ENCODE assay signal across 8 cellular contexts in the genomic region with DNA sequence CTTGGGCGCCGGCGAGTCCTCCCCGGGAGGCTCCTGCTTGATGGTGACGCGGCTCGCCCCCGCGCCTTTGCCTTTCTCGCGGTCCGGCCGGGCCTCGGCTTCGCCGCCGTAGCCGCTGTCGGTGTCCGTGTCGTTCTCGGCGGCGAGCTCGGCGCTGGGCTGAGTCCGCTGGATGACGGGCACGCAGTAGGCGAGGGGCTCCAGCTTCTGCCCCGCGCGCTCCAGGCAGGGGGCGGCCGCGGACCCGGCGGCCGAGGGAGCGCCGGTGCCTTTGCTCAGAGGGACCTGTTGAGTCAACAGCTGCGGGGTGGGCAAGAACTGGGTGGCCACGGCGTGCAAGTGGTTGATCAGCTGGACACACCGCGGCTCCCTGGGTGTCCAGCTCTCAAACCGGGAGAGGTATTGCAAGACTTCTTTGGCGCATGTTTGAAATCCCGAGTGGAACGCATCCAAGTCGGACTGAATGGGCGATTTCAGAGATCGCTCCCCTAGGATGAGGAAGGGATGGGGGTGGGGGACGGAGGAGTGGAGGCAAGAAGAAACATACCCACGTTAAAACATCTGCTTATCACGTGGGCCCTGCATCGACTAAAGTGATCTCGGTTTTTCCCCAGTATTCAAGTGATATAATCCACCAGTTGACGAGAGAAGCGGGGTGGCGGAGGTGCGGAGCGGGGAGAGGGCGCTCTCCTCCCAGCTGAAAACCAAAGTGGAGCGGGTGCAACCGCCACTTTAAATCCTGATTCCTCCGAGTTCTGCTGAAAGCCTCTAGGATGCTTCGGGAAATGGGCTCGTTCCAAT. TPM values are rescaled to one million over a fixed set of nuclear protein-coding genes. Genes with fewer than 3 reads are reported as not detected.
DNase-seq lines count a peak whose midpoint lies in the region; ATAC-seq, FAIRE-seq and TF ChIP-seq lines count a peak whose summit lies in the region.

No MANE protein-coding gene starts in this region.

- no peak overlapping the region for H3K23ac ChIP-seq in H1 (ENCODE audit: insufficient read length)

- H3K23me2 ChIP-seq in H1 (ENCODE audit: low read depth, low read length): peaks cover 22% of the 10 kb centered on the region; the same call in 1 of the 2 replicates

- peak; percentile 13 for ATAC-seq in activated B cell treated with CpG ODN at 0.5 μM for 24 hours (ENCODE audit: low read depth)
- ATAC-seq in HG03439 (IDR thresholded peaks at IDR 0.05; ENCODE audit: unreplicated experiment): no peak

- TF ChIP-seq POLR2A in H1 (IDR thresholded peaks at IDR 0.05; ENCODE audit: control extremely low read depth in 1 of 2, low read depth in 2 of 2, low read length in 2 of 2) (no peak), stomach (IDR thresholded peaks at IDR 0.05) (no peak)

- H2BK15ac ChIP-seq in H1 (ENCODE audit: low read length): no peak overlapping the region

- H3K9me3 ChIP-seq in H1 (ENCODE audit: insufficient read depth in 2 of 2, low read depth in 1 of 2, low read length in 1 of 2): no peaks in the 10 kb centered on the region
- no peaks in the 10 kb centered on the region for H3K9me3 ChIP-seq in stomach

- H3K4me1 ChIP-seq in H1 (replicated peaks in 1 of 4; ENCODE audit: control insufficient read depth in 3 of 4, insufficient read depth in 4 of 4, low read length in 3 of 4) (peaks cover 0 to 14% (median 8%) of the 10 kb centered on the region in 4 experiments; a peak in 6 of 7 replicates), stomach (peaks cover 22 to 69% (median 54%) of the 10 kb centered on the region in 4 donors)

- H3K27me3 Mint-ChIP-seq in activated B cell treated with CpG ODN at 0.5 μM for 24 hours: no peaks in the 10 kb centered on the region

- no peak overlapping the region for H3K56ac ChIP-seq in H1 (replicated peaks; ENCODE audit: insufficient read length, low read depth, low read length)

- CTCF ChIA-PET in activated B cell treated with CpG ODN at 0.5 μM for 24 hours (lab: Charles Lee): interaction anchor here (0.7 to 8.5 kb wide), 18 partner anchors 8 to 491 kb away, joined by 3 to 74 read pairs (median 4); partner anchors contain the start of gene SSPN
- CTCF ChIA-PET in H1 (lab: Charles Lee; ENCODE audit: partially characterized antibody): interaction anchor here (0.5 to 1.9 kb wide), 15 partner anchors 9 to 567 kb away, joined by 3 to 6 read pairs (median 4); no protein-coding TSS in a partner anchor

- H3K18ac ChIP-seq in H1 (ENCODE audit: extremely low read depth, low read length): no peak overlapping the region

- peak overlapping the region; percentile 31 for H4K91ac ChIP-seq in H1 (replicated peaks; ENCODE audit: insufficient read length, low read length)

- peak; percentile 13 for DNase-seq in activated gamma-delta T cell (lab: John Stamatoyannopoulos, UW)
- DNase-seq in activated gamma-delta T cell treated with Interleukin-2 at 50 U/mL for 16 hours: no peak
- DNase-seq in HuH-7.5 (ENCODE audit: low spot score): peak; percentile 69
- DNase-seq in activated B cell treated with CpG ODN at 0.5 μM for 24 hours: no peak
- DNase-seq in H1 (ENCODE audit: low read depth in 1 of 2, low spot score in 2 of 2): peak in 1 of 2 experiments; percentile 67
- DNase-seq in medulla oblongata (ENCODE audit: extremely low spot score): peak; percentile 89
- DNase-seq in stomach: peak; percentile 55

- no peak overlapping the region for H4K5ac ChIP-seq in H1 (ENCODE audit: insufficient read length, low read depth, low read length)

- H3K4me3 Mint-ChIP-seq in activated B cell treated with CpG ODN at 0.5 μM for 24 hours: peak overlapping the region; percentile 96

- TF ChIP-seq RAD21 in H1 (IDR thresholded peaks at IDR 0.05 in 1 of 2, conservative IDR thresholded peaks at IDR 0.05 in 1 of 2; ENCODE audit: low read depth in 2 of 2, low read length in 2 of 2): peak; percentile 41 to 42

- H3K36me3 Mint-ChIP-seq in activated B cell treated with CpG ODN at 0.5 μM for 24 hours (ENCODE audit: low read depth): peaks cover 18% of the 10 kb centered on the region

- no peak overlapping the region for H2BK12ac ChIP-seq in H1 (ENCODE audit: low read depth, low read length)

- POLR2A ChIA-PET in activated B cell treated with CpG ODN at 0.5 μM for 24 hours (lab: Charles Lee) (interaction anchor here (0.5 to 9.3 kb wide), 21 partner anchors 8 to 605 kb away, joined by 3 to 189 read pairs (median 4); partner anchors contain the start of gene SSPN), H1 (lab: Charles Lee; ENCODE audit: partially characterized antibody) (interaction anchor here (1.4 to 4.7 kb wide), 3 partner anchors 8 to 73 kb away, joined by 3 to 42 read pairs (median 9); partner anchors contain the start of gene SSPN)

- 3% methylated on average over 41 of the region's 69 CpGs; no CpG with 5 or more reads in 1 of the 2 experiments for WGBS in H1 (ENCODE audit: extremely low coverage in 1 of 2, insufficient coverage in 1 of 2, insufficient read length in 1 of 2, insufficient replicate concordance in 2 of 2, low coverage in 1 of 2, low lambda C conversion rate in 2 of 2, missing lambda C conversion rate in 1 of 2), 2 experiments
- 0 to 1% (median 1%) methylated on average over 24 to 69 of the region's 69 CpGs for WGBS in stomach, 5 donors

- no peak overlapping the region for H3K14ac ChIP-seq in H1 (ENCODE audit: insufficient read length)

- no peak for TF ChIP-seq CTCF in activated B cell treated with CpG ODN at 0.5 μM for 24 hours (IDR thresholded peaks at IDR 0.05)
- peak in 1 of 3 experiments; percentile 21; a peak in 1 of 4 replicates for TF ChIP-seq CTCF in H1 (IDR thresholded peaks at IDR 0.05; ENCODE audit: control extremely low read depth in 1 of 3, insufficient read depth in 1 of 3, low read depth in 1 of 3, low read length in 3 of 3)
- no peak for TF ChIP-seq CTCF in stomach (IDR thresholded peaks at IDR 0.05)

- no peak overlapping the region; the same call in 1 of the 2 replicates for H4K8ac ChIP-seq in H1 (ENCODE audit: extremely low read depth, insufficient read depth, low read length)

- no peak overlapping the region for H2BK20ac ChIP-seq in H1 (ENCODE audit: low read length)

- H4K20me1 ChIP-seq in H1 (replicated peaks in 1 of 2; ENCODE audit: control insufficient read depth in 1 of 2, insufficient read depth in 2 of 2, low read length in 2 of 2): no peaks in the 10 kb centered on the region

- peak overlapping the region; percentile 84 to 85 for H3K4me2 ChIP-seq in H1 (ENCODE audit: insufficient read depth in 1 of 2, low read depth in 2 of 2, low read length in 2 of 2)

- H3K4me3 ChIP-seq in H1 (ENCODE audit: extremely low read depth in 1 of 4, insufficient read depth in 2 of 4, low read depth in 3 of 4, low read length in 4 of 4) (peak overlapping the region; percentile 31 to 60 (median 40)), stomach (peak overlapping the region; percentile 63 to 64 (median 64))

- peaks cover 0 to 5% (median 0%) of the 10 kb centered on the region in 4 experiments; a peak in 1 of 8 replicates for H3K36me3 ChIP-seq in H1 (ENCODE audit: control insufficient read depth in 2 of 4, insufficient read depth in 4 of 4, low read length in 3 of 4)
- no peaks in the 10 kb centered on the region for H3K36me3 ChIP-seq in stomach

- H2AFZ ChIP-seq in H1 (ENCODE audit: low read length): no peak overlapping the region; the same call in 1 of the 2 replicates

- peak overlapping the region; percentile 97 for H3K27ac Mint-ChIP-seq in activated B cell treated with CpG ODN at 0.5 μM for 24 hours

- H2BK120ac ChIP-seq in H1 (replicated peaks; ENCODE audit: low read depth, low read length): no peak overlapping the region

- no peak overlapping the region for H2BK5ac ChIP-seq in H1 (ENCODE audit: low read depth, low read length)

- H2AK5ac ChIP-seq in H1 (ENCODE audit: low read depth, low read length): no peak overlapping the region

- no peak for FAIRE-seq in H1 (lab: Jason Lieb, UNC)

- H3K4me1 Mint-ChIP-seq in activated B cell treated with CpG ODN at 0.5 μM for 24 hours: peaks cover 72% of the 10 kb centered on the region

- no peaks in the 10 kb centered on the region for H3K9me3 Mint-ChIP-seq in activated B cell treated with CpG ODN at 0.5 μM for 24 hours

- H3K27me3 ChIP-seq in H1 (replicated peaks in 1 of 4; ENCODE audit: control insufficient read depth in 3 of 4, extremely low read depth in 1 of 4, insufficient read depth in 3 of 4, low read length in 3 of 4) (peaks cover 42 to 73% (median 60%) of the 10 kb centered on the region in 4 experiments), stomach (peaks cover 0 to 65% (median 25%) of the 10 kb centered on the region in 3 donors)

- TF ChIP-seq EP300 in H1 (IDR thresholded peaks at IDR 0.05; ENCODE audit: borderline replicate concordance in 1 of 2, low read depth in 2 of 2, low read length in 2 of 2) (no peak), stomach (IDR thresholded peaks at IDR 0.05) (no peak)

- intact Hi-C loops in activated B cell treated with CpG ODN at 0.5 μM for 24 hours (cut with micrococcal nuclease) (loop anchor here (1.0 to 2.0 kb wide), 2 partner anchors 9 to 64 kb away; no protein-coding TSS in a partner anchor), stomach (cut with DNase I; ENCODE audit: low total_unique reads) (no loop called here)

- H3K27ac ChIP-seq in H1 (ENCODE audit: low read depth, low read length) (no peak overlapping the region), stomach (peak overlapping the region; percentile 83 to 97 (median 93))

- no peaks in the 10 kb centered on the region for H3K79me2 ChIP-seq in H1 (ENCODE audit: control insufficient read depth in 1 of 2, insufficient read depth in 2 of 2, low read length in 2 of 2)

- H3K4ac ChIP-seq in H1 (replicated peaks; ENCODE audit: insufficient read length, low read depth, low read length): no peak overlapping the region

- no peak overlapping the region for H3K9ac ChIP-seq in H1 (replicated peaks in 1 of 4; ENCODE audit: extremely low read depth in 1 of 4, low read depth in 3 of 4, low read length in 3 of 4)

- no peaks in the 10 kb centered on the region for H3K79me1 ChIP-seq in H1 (ENCODE audit: low read depth, low read length)

TF ChIP-seq in H1, 55 proteins besides CTCF, POLR2A, EP300 and RAD21 (continues in another document):
- TF ChIP-seq RFX5 (IDR thresholded peaks at IDR 0.05; ENCODE audit: borderline replicate concordance, low read depth, low read length) (no peak), CBX8 (IDR thresholded peaks at IDR 0.05; ENCODE audit: borderline replicate concordance, low read depth, low read length) (peak; percentile 16; the same call in 1 of the 2 replicates)

RNA-seq across cellular contexts. Expression of gene BHLHE41, which starts 2.0 kb away (rescaled TPM):
- total RNA-seq in activated B cell treated with CpG ODN at 0.5 μM for 24 hours (34.5 and 40.5 TPM in 2 replicates), stomach (1 to 10 TPM in 3 of 5 donors, under 1 TPM in 1, not detected in 1; 0.29 to 4.7 (median 1.9) TPM)
- 1.6 and 3.4 TPM in 2 replicates for total RNA-seq in H1 (2021; fragmentation: NEBNext Ultra II Directional; extraction: Animal tissue kit (Norgen Biotek cat#: 25700))
- polyA plus RNA-seq in H1 (2011; rRNA removed) (0.58 and 1.1 TPM in 2 replicates), stomach (1 to 10 TPM; 1.4 to 2.4 (median 1.8) TPM)
- 0.49 TPM for polyA plus RNA-seq in H1 (2011; cell fraction: cytosol; rRNA removed)
- polyA plus RNA-seq in H1 (2011; cell fraction: nucleus; rRNA removed): 2.5 TPM
- polyA plus RNA-seq in H1 (2012, experiment 1 of 2): 0.73 to 2.2 TPM (median 0.84 TPM) in 4 replicates
- polyA plus RNA-seq in H1 (2012, experiment 2 of 2): 0.09 TPM
- 5.3 TPM for polyA plus RNA-seq in H1 (2013, experiment 1 of 2)
- polyA plus RNA-seq in H1 (2013, experiment 2 of 2): 5.5 TPM
- polyA minus RNA-seq in H1 (2011; rRNA and poly(A)+ RNA removed): 0.79 and 1.1 TPM in 2 replicates
- polyA minus RNA-seq in H1 (2011; cell fraction: cytosol; rRNA and poly(A)+ RNA removed): 0.37 TPM
- polyA minus RNA-seq in H1 (2011; cell fraction: nucleus; rRNA and poly(A)+ RNA removed): 0.20 TPM

Comparison
In these comparisons a context has a peak if more than half of its experiments do, and no peak if none do; other contexts are left out.
1. DNase-seq: peak in activated gamma-delta T cell (single experiment), HuH-7.5 (single experiment), medulla oblongata (single experiment) and stomach (single experiment); none in activated gamma-delta T cell treated with Interleukin-2 at 50 U/mL for 16 hours (single experiment) and activated B cell treated with CpG ODN at 0.5 μM for 24 hours (single experiment).